In genomic region chr1:44294588-44295007, GRCh38 we compare ENCODE assay signal across 9 cellular contexts.
DNase-seq lines count a peak whose midpoint lies in the region; ATAC-seq and TF ChIP-seq lines count a peak whose summit lies in the region.
"Had no signal": no experiment of that assay in that cellular context is flagged by ENCODE, and none has a peak within 500 bp of the region (broad histone marks: within the 10 kb centered on the region; RNA-seq: fewer than 3 reads in every experiment).

No MANE protein-coding gene starts in this region.

- peak; percentile 42 for TF ChIP-seq CTCF in astrocyte of the cerebellum (IDR thresholded peaks at IDR 0.05; ENCODE audit: low read depth, low read length, missing control alignments)

- no peak overlapping the region for H3K4me3 ChIP-seq in astrocyte of the cerebellum (ENCODE audit: low read depth, low read length)

- no peak for ATAC-seq in left lobe of liver
- no peak for ATAC-seq in HG02852 (IDR thresholded peaks at IDR 0.05; ENCODE audit: unreplicated experiment)

- DNase-seq in A172 (ENCODE audit: low spot score): peak; percentile 32
- DNase-seq in HuH-7.5 (ENCODE audit: low spot score): peak; percentile 33
- DNase-seq in astrocyte of the cerebellum (ENCODE audit: low read depth): peak; percentile 86
- peak; percentile 51 for DNase-seq in left lobe of liver (ENCODE audit: low spot score)
- no peak for DNase-seq in SKM-1 treated with dmso at 0.1 percent for 144 hours (lab: John Stamatoyannopoulos, UW; ENCODE audit: unreplicated experiment)
- DNase-seq in stimulated activated CD4-positive, alpha-beta T cell treated with anti-CD3 and anti-CD28 coated beads, Interleukin-1b, Interleukin-23, amount 100 ng/mL, for 48 hours: no peak
- no peak for DNase-seq in activated gamma-delta T cell treated with Interleukin-2 at 50 U/mL for 16 hours
- DNase-seq: effector CD8-positive, alpha-beta T cell had no signal

- in situ Hi-C loops in astrocyte of the cerebellum (cut with HindIII; ENCODE audit: low sequenced_read_pairs): no loop called here

Comparison
In these comparisons a context has a peak if more than half of its experiments do, and no peak if none do; other contexts are left out.
1. DNase-seq: peak in A172 (single experiment), HuH-7.5 (single experiment), astrocyte of the cerebellum (single experiment) and left lobe of liver (single experiment); none in SKM-1 treated with dmso at 0.1 percent for 144 hours (single experiment), stimulated activated CD4-positive, alpha-beta T cell treated with anti-CD3 and anti-CD28 coated beads, Interleukin-1b, Interleukin-23, amount 100 ng/mL, for 48 hours (single experiment) and activated gamma-delta T cell treated with Interleukin-2 at 50 U/mL for 16 hours (single experiment).